In genomic region chr10:4867109-4867519, GRCh38 we compare ENCODE assay signal across 1 cellular context.
TF ChIP-seq lines count a peak whose summit lies in the region.

No MANE protein-coding gene starts in this region.

TF ChIP-seq in K562, 482 proteins besides CTCF, POLR2A, EP300 and RAD21 (continued from another document and continues in another):
- TF ChIP-seq E2F5 (CRISPR knock-in tag; IDR thresholded peaks at IDR 0.05) (no peak), ARID3A (IDR thresholded peaks at IDR 0.05; ENCODE audit: borderline replicate concordance, low read depth, low read length) (no peak), ZNF511 (CRISPR knock-in tag; IDR thresholded peaks at IDR 0.05) (no peak), GTF2F1 (IDR thresholded peaks at IDR 0.05; ENCODE audit: low read depth, low read length) (no peak), AFF4 (CRISPR knock-in tag; IDR thresholded peaks at IDR 0.05) (no peak), ZFP36 (IDR thresholded peaks at IDR 0.05; ENCODE audit: low read depth, low read length, partially characterized antibody) (no peak), POLR2G (IDR thresholded peaks at IDR 0.05; ENCODE audit: low read depth, low read length) (no peak), ZNF121 (CRISPR knock-in tag; conservative IDR thresholded peaks at IDR 0.05) (no peak), PTBP1 (IDR thresholded peaks at IDR 0.05; ENCODE audit: low read depth, low read length) (no peak), CSDE1 (IDR thresholded peaks at IDR 0.05) (no peak), NFIC (IDR thresholded peaks at IDR 0.05) (no peak), ZNF79 (CRISPR knock-in tag; IDR thresholded peaks at IDR 0.05; ENCODE audit: low read depth) (peak; percentile 65; the same call in 1 of the 2 replicates), SPI1 (IDR thresholded peaks at IDR 0.05; ENCODE audit: borderline replicate concordance, low read depth, low read length) (no peak), HDGF (IDR thresholded peaks at IDR 0.05) (no peak), ZNF77 (CRISPR knock-in tag; IDR thresholded peaks at IDR 0.05) (no peak), ILK (tag; IDR thresholded peaks at IDR 0.05; ENCODE audit: borderline replicate concordance, low read depth) (peak; percentile 63; the same call in 1 of the 2 replicates), FOXA3 (CRISPR knock-in tag; conservative IDR thresholded peaks at IDR 0.05 in 1 of 2, IDR thresholded peaks at IDR 0.05 in 1 of 2) (no peak), CHD7 (IDR thresholded peaks at IDR 0.05; ENCODE audit: low read depth, low read length) (no peak), ZZZ3 (IDR thresholded peaks at IDR 0.05) (no peak), ZNF324 (CRISPR knock-in tag; IDR thresholded peaks at IDR 0.05) (peak; percentile 14; the same call in 1 of the 2 replicates), SAFB2 (IDR thresholded peaks at IDR 0.05; ENCODE audit: borderline replicate concordance, low read depth, low read length, severe bottlenecking) (no peak), ZNF41 (CRISPR knock-in tag; conservative IDR thresholded peaks at IDR 0.05) (peak; percentile 69; the same call in 1 of the 2 replicates), VEZF1 (CRISPR knock-in tag; IDR thresholded peaks at IDR 0.05) (no peak), JUN (IDR thresholded peaks at IDR 0.05; ENCODE audit: borderline replicate concordance, low read depth, low read length) (no peak), JUN (CRISPR knock-in tag; IDR thresholded peaks at IDR 0.05; ENCODE audit: borderline replicate concordance) (no peak), TGIF2 (CRISPR knock-in tag; IDR thresholded peaks at IDR 0.05) (no peak), ZNF609 (CRISPR knock-in tag; IDR thresholded peaks at IDR 0.05; ENCODE audit: borderline replicate concordance) (no peak), ZNF780A (CRISPR knock-in tag; IDR thresholded peaks at IDR 0.05) (no peak), ZNF408 (CRISPR knock-in tag; IDR thresholded peaks at IDR 0.05; ENCODE audit: low read depth) (no peak), XRCC5 (IDR thresholded peaks at IDR 0.05; ENCODE audit: low read depth, low read length) (no peak), MEF2D (tag; conservative IDR thresholded peaks at IDR 0.05; ENCODE audit: low read depth) (peak; percentile 89), NR2C1 (IDR thresholded peaks at IDR 0.05) (no peak), NR2C1 (tag; IDR thresholded peaks at IDR 0.05) (peak; percentile 84), PHF20 (IDR thresholded peaks at IDR 0.05; ENCODE audit: partially characterized antibody) (no peak), HNRNPLL (IDR thresholded peaks at IDR 0.05; ENCODE audit: low read depth, low read length, poor library complexity, severe bottlenecking) (no peak), RBM25 (IDR thresholded peaks at IDR 0.05; ENCODE audit: low read depth, low read length, severe bottlenecking) (no peak)
